ENCODE assay signal across 1 cellular context in genomic region chr16:70204668-70205405, GRCh38. TPM values are rescaled to one million over a fixed set of nuclear protein-coding genes. Genes with fewer than 3 reads are reported as not detected.
"Had no signal": no experiment of that assay in that cellular context is flagged by ENCODE, and none has a peak within 500 bp of the region (broad histone marks: within the 10 kb centered on the region; RNA-seq: fewer than 3 reads in every experiment).

No MANE protein-coding gene starts in this region.

RNA-seq across cellular contexts. Expression of gene CLEC18C, which starts 31.2 kb away (rescaled TPM):
- total RNA-seq: M059J had no signal
